ENCODE assay signal across 17 cellular contexts in genomic region chr3:196519738-196520122, GRCh38. TPM values are rescaled to one million over a fixed set of nuclear protein-coding genes. Genes with fewer than 3 reads are reported as not detected.
DNase-seq lines count a peak whose midpoint lies in the region; ATAC-seq and TF ChIP-seq lines count a peak whose summit lies in the region.
"Had no signal": no experiment of that assay in that cellular context is flagged by ENCODE, and none has a peak within 500 bp of the region (broad histone marks: within the 10 kb centered on the region; RNA-seq: fewer than 3 reads in every experiment).

No MANE protein-coding gene starts in this region.

- no peak overlapping the region for H3K23ac ChIP-seq in mesenchymal stem cell (ENCODE audit: low read length in 2 of 2)

- no peak overlapping the region for H3K4me3 ChIP-seq in GM12865 (ENCODE audit: low read depth, low read length)
- no peak overlapping the region for H3K4me3 ChIP-seq in WERI-Rb-1 (ENCODE audit: low read depth, low read length)
- no peak overlapping the region for H3K4me3 ChIP-seq in mesenchymal stem cell (ENCODE audit: insufficient read depth in 1 of 2, low read depth in 1 of 2, low read length in 2 of 2)
- H3K4me3 ChIP-seq: gastroesophageal sphincter, prostate gland, SJCRH30, skin epidermis, suprapubic skin had no signal

- no peaks in the 10 kb centered on the region for H3K36me3 ChIP-seq in WERI-Rb-1
- no peaks in the 10 kb centered on the region for H3K36me3 ChIP-seq in mesenchymal stem cell (ENCODE audit: control insufficient read depth in 1 of 2, insufficient read depth in 2 of 2, low read depth in 1 of 2, low read length in 2 of 2)
- H3K36me3 ChIP-seq: gastroesophageal sphincter, prostate gland, SJCRH30, suprapubic skin had no signal

- H3K4me2 ChIP-seq in mesenchymal stem cell (ENCODE audit: low read length, poor library complexity, severe bottlenecking), result no peak overlapping the region

- DNase-seq in activated CD4-positive, alpha-beta T cell treated with anti-CD3 and anti-CD28 coated beads, Interleukin-2, amount 50 U/mL, for 48 hours, result peak; percentile 52 to 60
- DNase-seq in activated CD4-positive, alpha-beta T cell treated with anti-CD3 and anti-CD28 coated beads, Interleukin-2, amount 50 U/mL, for 1 hour, result no peak
- DNase-seq in GM12865 (ENCODE audit: low read depth) (peak; percentile 49), WERI-Rb-1 (peak; percentile 11), mesenchymal stem cell (peak; percentile 22), NCI-H524 treated with DMSO at 0.1 percent for 48 hours (lab: John Stamatoyannopoulos, UW) (no peak), NCI-H2029 treated with DMSO at 0.1 percent for 48 hours (lab: John Stamatoyannopoulos, UW) (no peak)
- DNase-seq: activated gamma-delta T cell, DMS79 had no signal

- H2AK5ac ChIP-seq in mesenchymal stem cell (ENCODE audit: low read length, severe bottlenecking), result no peak overlapping the region

- no peak overlapping the region for H4K91ac ChIP-seq in mesenchymal stem cell (ENCODE audit: low read length)

- H3K14ac ChIP-seq in mesenchymal stem cell (ENCODE audit: low read length in 2 of 2), result no peak overlapping the region

- peaks cover 5% of the 10 kb centered on the region for H3K9me3 ChIP-seq in WERI-Rb-1 (ENCODE audit: severe bottlenecking)
- H3K9me3 ChIP-seq in mesenchymal stem cell (ENCODE audit: control insufficient read depth, low read length), result peaks cover 23% of the 10 kb centered on the region
- H3K9me3 ChIP-seq: prostate gland had no signal

- H3K27me3 ChIP-seq in WERI-Rb-1 (ENCODE audit: insufficient read depth, low read depth, severe bottlenecking) (no peaks in the 10 kb centered on the region), mesenchymal stem cell (ENCODE audit: control insufficient read depth in 1 of 2, insufficient read depth in 1 of 2, low read length in 2 of 2) (no peaks in the 10 kb centered on the region)
- H3K27me3 ChIP-seq: gastroesophageal sphincter, SJCRH30, suprapubic skin had no signal

- no peak overlapping the region for H3K4ac ChIP-seq in mesenchymal stem cell (ENCODE audit: low read depth in 1 of 2, low read length in 2 of 2)

- H3K27ac ChIP-seq in WERI-Rb-1, result no peak overlapping the region
- H3K27ac ChIP-seq in mesenchymal stem cell (ENCODE audit: low read length, poor library complexity, severe bottlenecking), result no peak overlapping the region
- H3K27ac ChIP-seq: gastroesophageal sphincter, prostate gland, SJCRH30, skin epidermis, suprapubic skin had no signal

- no peak overlapping the region for H4K8ac ChIP-seq in mesenchymal stem cell (ENCODE audit: low read length)

- no peaks in the 10 kb centered on the region for H3K79me1 ChIP-seq in mesenchymal stem cell (replicated peaks; ENCODE audit: low read length, poor library complexity, severe bottlenecking)

- no peak overlapping the region for H2BK120ac ChIP-seq in mesenchymal stem cell (ENCODE audit: low read depth, low read length)

- no peak overlapping the region for H2BK15ac ChIP-seq in mesenchymal stem cell (ENCODE audit: low read depth, poor library complexity, severe bottlenecking)

- no peak overlapping the region for H3K18ac ChIP-seq in mesenchymal stem cell (ENCODE audit: low read depth in 1 of 2, low read length in 2 of 2)

- no peak overlapping the region for H2AFZ ChIP-seq in mesenchymal stem cell (ENCODE audit: low read depth, low read length)

- no peak overlapping the region for H3K9ac ChIP-seq in mesenchymal stem cell (ENCODE audit: low read length)

- H3K4me1 ChIP-seq in mesenchymal stem cell (ENCODE audit: control insufficient read depth, insufficient read depth, low read depth, low read length), result no peaks in the 10 kb centered on the region
- H3K4me1 ChIP-seq: prostate gland, SJCRH30, suprapubic skin had no signal

- 74% methylated on average over 6 of the region's 6 CpGs for WGBS in mesenchymal stem cell

- H2BK12ac ChIP-seq in mesenchymal stem cell (ENCODE audit: low read length in 2 of 2), result no peak overlapping the region

- H2BK5ac ChIP-seq in mesenchymal stem cell (ENCODE audit: low read depth, low read length, poor library complexity, severe bottlenecking), result no peak overlapping the region

- no peak for TF ChIP-seq CTCF in GM12865 (IDR thresholded peaks at IDR 0.05; ENCODE audit: insufficient read depth, low read depth, low read length, missing control alignments)
- no peak for TF ChIP-seq CTCF in WERI-Rb-1 (IDR thresholded peaks at IDR 0.05; ENCODE audit: low read depth, low read length)

- ATAC-seq in HG02870 (IDR thresholded peaks at IDR 0.05; ENCODE audit: unreplicated experiment), result no peak

RNA-seq across cellular contexts. Expression of gene SMCO1, which starts 4.6 kb away (rescaled TPM):
- polyA plus RNA-seq in mesenchymal stem cell (2013, experiment 1 of 2), result not detected
- polyA plus RNA-seq in mesenchymal stem cell (2013, experiment 2 of 2), result not detected
- polyA plus RNA-seq: CD14-positive monocyte, esophagus had no signal

RNA-seq across cellular contexts. Expression of gene RNF168, which starts 16.2 kb away (rescaled TPM):
- polyA plus RNA-seq in mesenchymal stem cell (2013, experiment 1 of 2), result 14.6 TPM
- polyA plus RNA-seq in mesenchymal stem cell (2013, experiment 2 of 2), result 14.1 TPM

RNA-seq across cellular contexts. Expression of gene WDR53, which starts 48.6 kb away (rescaled TPM):
- polyA plus RNA-seq in mesenchymal stem cell (2013, experiment 1 of 2), result 7.2 TPM
- polyA plus RNA-seq in mesenchymal stem cell (2013, experiment 2 of 2), result 6.8 TPM

RNA-seq across cellular contexts. Expression of gene FBXO45, which starts 48.7 kb away (rescaled TPM):
- 6.5 TPM for polyA plus RNA-seq in mesenchymal stem cell (2013, experiment 1 of 2)
- 6.8 TPM for polyA plus RNA-seq in mesenchymal stem cell (2013, experiment 2 of 2)

Comparison
In these comparisons a context has a peak if more than half of its experiments do, and no peak if none do; other contexts are left out.
1. DNase-seq: peak in activated CD4-positive, alpha-beta T cell treated with anti-CD3 and anti-CD28 coated beads, Interleukin-2, amount 50 U/mL, for 48 hours (2 of 2), GM12865 (single experiment), WERI-Rb-1 (single experiment) and mesenchymal stem cell (single experiment); none in activated CD4-positive, alpha-beta T cell treated with anti-CD3 and anti-CD28 coated beads, Interleukin-2, amount 50 U/mL, for 1 hour (single experiment), NCI-H524 treated with DMSO at 0.1 percent for 48 hours (single experiment) and NCI-H2029 treated with DMSO at 0.1 percent for 48 hours (single experiment).